Comparison of ENCODE assay signal across 1 cellular context in the genomic region with DNA sequence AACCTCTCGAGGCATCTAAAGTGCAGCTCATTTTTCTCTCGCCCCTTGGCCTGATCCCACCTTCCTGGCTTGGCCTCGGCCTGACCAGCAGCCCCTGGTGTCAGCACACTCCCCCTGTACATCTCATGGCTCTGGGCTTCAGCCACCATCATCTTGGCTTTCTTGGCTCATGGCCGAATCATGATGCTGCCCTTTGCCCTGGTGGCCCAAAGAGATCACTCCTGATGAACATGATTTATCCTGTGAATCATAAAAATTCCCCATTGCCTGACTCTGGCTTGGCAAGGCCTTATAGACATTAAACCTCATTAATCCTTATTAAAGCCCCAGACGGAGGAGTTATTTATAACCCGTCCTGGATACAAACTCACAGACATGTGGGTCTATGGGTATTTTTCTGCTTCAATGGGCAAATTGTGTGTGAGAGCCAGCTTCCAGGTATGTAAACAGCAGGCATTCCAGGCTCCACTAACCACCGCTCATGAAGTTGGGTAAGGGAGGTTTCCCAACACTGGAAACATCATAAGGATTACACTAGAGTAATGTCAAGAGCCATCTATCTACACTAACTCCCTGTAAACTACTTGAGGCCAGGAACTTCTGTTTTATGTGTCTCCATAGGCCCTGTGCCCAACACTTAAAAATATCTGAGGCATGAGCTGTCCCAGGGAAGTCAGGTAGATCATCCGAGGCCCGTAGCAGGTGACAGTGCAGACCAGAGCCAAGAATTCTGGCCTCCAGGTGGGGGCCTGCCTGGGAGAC.
A peak's percentile ranks its signal among the peaks of the same experiment; 100 is the strongest.
TF ChIP-seq lines count a peak whose summit lies in the region.

No MANE protein-coding gene starts in this region.

TF ChIP-seq in SK-N-SH, 30 proteins besides CTCF, POLR2A, EP300 and RAD21 (continued from another document):
- TF ChIP-seq, protein P1, sequence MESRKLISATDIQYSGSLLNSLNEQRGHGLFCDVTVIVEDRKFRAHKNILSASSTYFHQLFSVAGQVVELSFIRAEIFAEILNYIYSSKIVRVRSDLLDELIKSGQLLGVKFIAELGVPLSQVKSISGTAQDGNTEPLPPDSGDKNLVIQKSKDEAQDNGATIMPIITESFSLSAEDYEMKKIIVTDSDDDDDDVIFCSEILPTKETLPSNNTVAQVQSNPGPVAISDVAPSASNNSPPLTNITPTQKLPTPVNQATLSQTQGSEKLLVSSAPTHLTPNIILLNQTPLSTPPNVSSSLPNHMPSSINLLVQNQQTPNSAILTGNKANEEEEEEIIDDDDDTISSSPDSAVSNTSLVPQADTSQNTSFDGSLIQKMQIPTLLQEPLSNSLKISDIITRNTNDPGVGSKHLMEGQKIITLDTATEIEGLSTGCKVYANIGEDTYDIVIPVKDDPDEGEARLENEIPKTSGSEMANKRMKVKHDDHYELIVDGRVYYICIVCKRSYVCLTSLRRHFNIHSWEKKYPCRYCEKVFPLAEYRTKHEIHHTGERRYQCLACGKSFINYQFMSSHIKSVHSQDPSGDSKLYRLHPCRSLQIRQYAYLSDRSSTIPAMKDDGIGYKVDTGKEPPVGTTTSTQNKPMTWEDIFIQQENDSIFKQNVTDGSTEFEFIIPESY (IDR thresholded peaks at IDR 0.05; ENCODE audit: borderline replicate concordance, low read depth), result no peak
- no peak for TF ChIP-seq MAX (IDR thresholded peaks at IDR 0.05; ENCODE audit: low read depth)
- TF ChIP-seq, protein P2, sequence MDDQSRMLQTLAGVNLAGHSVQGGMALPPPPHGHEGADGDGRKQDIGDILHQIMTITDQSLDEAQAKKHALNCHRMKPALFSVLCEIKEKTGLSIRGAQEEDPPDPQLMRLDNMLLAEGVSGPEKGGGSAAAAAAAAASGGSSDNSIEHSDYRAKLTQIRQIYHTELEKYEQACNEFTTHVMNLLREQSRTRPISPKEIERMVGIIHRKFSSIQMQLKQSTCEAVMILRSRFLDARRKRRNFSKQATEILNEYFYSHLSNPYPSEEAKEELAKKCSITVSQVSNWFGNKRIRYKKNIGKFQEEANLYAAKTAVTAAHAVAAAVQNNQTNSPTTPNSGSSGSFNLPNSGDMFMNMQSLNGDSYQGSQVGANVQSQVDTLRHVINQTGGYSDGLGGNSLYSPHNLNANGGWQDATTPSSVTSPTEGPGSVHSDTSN (IDR thresholded peaks at IDR 0.05), result peak; percentile 79
- no peak for TF ChIP-seq TEAD4 (IDR thresholded peaks at IDR 0.05; ENCODE audit: borderline replicate concordance, insufficient read depth)
- peak; percentile 56; the same call in 1 of the 2 replicates for TF ChIP-seq RXRA (IDR thresholded peaks at IDR 0.05; ENCODE audit: borderline replicate concordance, low read depth)
- no peak for TF ChIP-seq TAF1 (IDR thresholded peaks at IDR 0.05; ENCODE audit: borderline replicate concordance, low read depth, low read length)
- no peak for TF ChIP-seq REST (IDR thresholded peaks at IDR 0.05; ENCODE audit: low read depth, low read length)
- no peak for TF ChIP-seq RFX5 (IDR thresholded peaks at IDR 0.05; ENCODE audit: low read length)
- TF ChIP-seq USF2 (IDR thresholded peaks at IDR 0.05; ENCODE audit: borderline replicate concordance, low read depth, low read length), result no peak
- TF ChIP-seq FOSL2 (IDR thresholded peaks at IDR 0.05; ENCODE audit: borderline replicate concordance, low read depth), result no peak; the same call in 1 of the 2 replicates
- TF ChIP-seq YY1 (IDR thresholded peaks at IDR 0.05; ENCODE audit: low read depth), result no peak
- no peak for TF ChIP-seq USF1 (IDR thresholded peaks at IDR 0.05; ENCODE audit: borderline replicate concordance, low read depth)
- TF ChIP-seq NRF1 (IDR thresholded peaks at IDR 0.05; ENCODE audit: low read depth, low read length), result no peak
- TF ChIP-seq JUND (IDR thresholded peaks at IDR 0.05), result peak; percentile 40
- no peak for TF ChIP-seq SMC3 (IDR thresholded peaks at IDR 0.05; ENCODE audit: low read depth, low read length)
